13 cellular contexts compared by ENCODE assay signal in the genomic region with DNA sequence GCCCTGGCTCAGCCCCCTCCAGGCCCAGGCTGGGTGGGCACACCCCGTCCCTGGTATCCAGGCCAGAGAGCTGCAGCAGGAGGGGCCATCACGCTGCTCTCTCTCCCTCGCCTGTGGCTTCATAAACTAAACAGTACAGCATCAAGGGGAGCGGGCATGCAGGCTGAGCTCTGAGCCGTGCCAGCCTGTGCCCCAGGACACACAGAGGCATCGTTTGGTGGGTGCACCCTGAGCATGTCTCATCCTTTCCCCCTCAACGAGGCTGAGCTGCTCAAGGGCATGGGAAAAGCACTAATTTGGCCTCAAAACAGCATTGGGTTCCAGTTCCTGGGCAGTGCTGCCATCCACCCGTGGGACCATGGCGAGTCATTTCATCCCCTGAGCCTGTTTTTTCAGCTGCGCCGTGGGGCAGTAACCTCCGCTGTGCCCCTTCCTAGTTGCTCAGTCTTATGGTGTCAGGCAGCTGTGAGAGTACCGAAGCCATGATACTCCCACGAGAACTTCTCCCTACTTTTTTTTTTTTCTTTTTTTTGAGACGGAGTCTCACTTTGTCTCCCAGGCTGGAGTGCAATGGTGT.
DNase-seq lines count a peak whose midpoint lies in the region; ATAC-seq, FAIRE-seq and TF ChIP-seq lines count a peak whose summit lies in the region.
"Had no signal": no experiment of that assay in that cellular context is flagged by ENCODE, and none has a peak within 500 bp of the region (broad histone marks: within the 10 kb centered on the region; RNA-seq: fewer than 3 reads in every experiment).

No MANE protein-coding gene starts in this region.

- H4K20me1 ChIP-seq in astrocyte (ENCODE audit: insufficient read depth, low read length), result no peaks in the 10 kb centered on the region

- no peak for ATAC-seq in HG03159 (IDR thresholded peaks at IDR 0.05; ENCODE audit: unreplicated experiment)

- no peaks in the 10 kb centered on the region for H3K9me3 ChIP-seq in astrocyte (ENCODE audit: insufficient read depth, low read depth, low read length)
- no peaks in the 10 kb centered on the region for H3K9me3 ChIP-seq in liver (ENCODE audit: control insufficient read depth in 4 of 4, low read length in 3 of 4)
- H3K9me3 ChIP-seq in skeletal muscle satellite cell (replicated peaks; ENCODE audit: low read length), result no peaks in the 10 kb centered on the region

- no peak overlapping the region for H3K4me3 Mint-ChIP-seq in astrocyte (ENCODE audit: unreplicated experiment)
- H3K4me3 Mint-ChIP-seq: CD4-positive, alpha-beta T cell; mesothelial cell of epicardium; stimulated activated naive CD8-positive, alpha-beta T cell treated with anti-CD3 and anti-CD28 coated beads, Interleukin-15, Interleukin-2, amounts not matched to agents 100 ng/mL and 50 ng/mL, for 24 hours had no signal

- H3K27ac ChIP-seq in astrocyte (ENCODE audit: low read depth, low read length) (no peak overlapping the region), liver (ENCODE audit: low read depth in 1 of 2, low read length in 2 of 2) (peak overlapping the region; percentile 84 to 96)

- no peak for FAIRE-seq in astrocyte (lab: Jason Lieb, UNC)

- WGBS in liver, result 59% methylated on average over 15 of the region's 15 CpGs

- in situ Hi-C loops in GM13976 (cut with MboI; ENCODE audit: low sequenced_read_pairs, unreplicated experiment), result no loop called here

- H3K4me1 ChIP-seq in astrocyte (ENCODE audit: insufficient read depth, low read length) (peaks cover 25% of the 10 kb centered on the region), liver (ENCODE audit: control insufficient read depth in 4 of 4, insufficient read depth in 4 of 4, low read length in 3 of 4) (peaks cover 17 to 37% (median 26%) of the 10 kb centered on the region in 4 donors), skeletal muscle satellite cell (ENCODE audit: control insufficient read depth, insufficient read depth, low read length) (peaks cover 21% of the 10 kb centered on the region)

- peaks cover 52% of the 10 kb centered on the region for H3K27me3 Mint-ChIP-seq in astrocyte (ENCODE audit: low read depth, unreplicated experiment)

- H3K4me2 ChIP-seq in astrocyte (ENCODE audit: low read length), result no peak overlapping the region
- peak overlapping the region; percentile 54 for H3K4me2 ChIP-seq in skeletal muscle satellite cell (ENCODE audit: low read length)

- H3K4me1 Mint-ChIP-seq in astrocyte (ENCODE audit: low read depth, unreplicated experiment), result peaks cover 10% of the 10 kb centered on the region

- peaks cover 5% of the 10 kb centered on the region for H3K27me3 ChIP-seq in astrocyte (ENCODE audit: insufficient read depth, low read length)
- no peaks in the 10 kb centered on the region for H3K27me3 ChIP-seq in liver (ENCODE audit: control insufficient read depth in 4 of 4, insufficient read depth in 4 of 4, low read length in 3 of 4)
- H3K27me3 ChIP-seq in skeletal muscle satellite cell (ENCODE audit: control insufficient read depth, insufficient read depth, low read length), result peaks cover 10% of the 10 kb centered on the region

- no peak for TF ChIP-seq RAD21 in liver (IDR thresholded peaks at IDR 0.05)

- no peaks in the 10 kb centered on the region for H3K79me2 ChIP-seq in astrocyte (ENCODE audit: insufficient read depth, low read length)

- H3K27ac Mint-ChIP-seq in astrocyte (ENCODE audit: unreplicated experiment), result no peak overlapping the region
- H3K27ac Mint-ChIP-seq: CD4-positive, alpha-beta T cell; stimulated activated naive CD8-positive, alpha-beta T cell treated with anti-CD3 and anti-CD28 coated beads, Interleukin-15, Interleukin-2, amounts not matched to agents 100 ng/mL and 50 ng/mL, for 24 hours had no signal

- no peaks in the 10 kb centered on the region for H3K36me3 ChIP-seq in astrocyte (ENCODE audit: insufficient read depth, low read length)
- no peaks in the 10 kb centered on the region for H3K36me3 ChIP-seq in liver (ENCODE audit: control insufficient read depth in 4 of 4, insufficient read depth in 3 of 4, low read depth in 1 of 4, low read length in 3 of 4)
- H3K36me3 ChIP-seq in skeletal muscle satellite cell (ENCODE audit: insufficient read depth, low read length), result no peaks in the 10 kb centered on the region

- no peaks in the 10 kb centered on the region for H3K9me3 Mint-ChIP-seq in astrocyte (ENCODE audit: unreplicated experiment)
- H3K9me3 Mint-ChIP-seq: CD4-positive, alpha-beta T cell; mesothelial cell of epicardium; stimulated activated naive CD8-positive, alpha-beta T cell treated with anti-CD3 and anti-CD28 coated beads, Interleukin-15, Interleukin-2, amounts not matched to agents 100 ng/mL and 50 ng/mL, for 24 hours had no signal

- TF ChIP-seq CTCF in GM13976 (IDR thresholded peaks at IDR 0.05; ENCODE audit: borderline replicate concordance, control extremely low read depth, extremely low read depth, insufficient read depth, missing control alignments) (no peak), astrocyte (IDR thresholded peaks at IDR 0.05; ENCODE audit: insufficient read depth, low read depth, low read length) (no peak), liver (IDR thresholded peaks at IDR 0.05; ENCODE audit: low read depth, low read length, missing input control) (no peak)

- H2AFZ ChIP-seq in astrocyte (ENCODE audit: low read depth, low read length), result peak overlapping the region; percentile 27

- DNase-seq in GM13976 (ENCODE audit: low spot score) (peak; percentile 25), astrocyte (ENCODE audit: low read depth) (no peak), NCI-H2227 (lab: John Stamatoyannopoulos, UW; ENCODE audit: unreplicated experiment) (no peak), GM19238 (ENCODE audit: insufficient read length, low spot score) (no peak), HT-29 (ENCODE audit: low spot score) (no peak)
- DNase-seq: KG1, NCI-H2029 treated with DMSO at 0.1 percent for 48 hours had no signal

- no peak overlapping the region for H3K4me3 ChIP-seq in astrocyte (ENCODE audit: insufficient read depth, low read depth, low read length)
- no peak overlapping the region for H3K4me3 ChIP-seq in liver (ENCODE audit: low read depth in 1 of 3, low read length in 3 of 3)
- H3K4me3 ChIP-seq in skeletal muscle satellite cell (ENCODE audit: low read length), result no peak overlapping the region

- H3K36me3 Mint-ChIP-seq in astrocyte (ENCODE audit: low read depth, unreplicated experiment), result no peaks in the 10 kb centered on the region
- H3K36me3 Mint-ChIP-seq: mesothelial cell of epicardium had no signal

- H3K9ac ChIP-seq in astrocyte (ENCODE audit: low read length) (no peak overlapping the region), liver (ENCODE audit: low read depth in 1 of 2, low read length in 2 of 2) (peak overlapping the region in 1 of 2 donors; percentile 11), skeletal muscle satellite cell (ENCODE audit: low read depth, low read length) (peak overlapping the region; percentile 67)

TF ChIP-seq in liver, 16 proteins besides CTCF, POLR2A, EP300 and RAD21:
- TF ChIP-seq TAF1 (conservative IDR thresholded peaks at IDR 0.05) (no peak), RXRA (IDR thresholded peaks at IDR 0.05) (no peak), HNF4G (IDR thresholded peaks at IDR 0.05) (no peak), FOXA2 (IDR thresholded peaks at IDR 0.05) (peak; percentile 3)
